Comparison of ENCODE assay signal across 8 cellular contexts in genomic region chr19:52600639-52601024, GRCh38. TPM values are rescaled to one million over a fixed set of nuclear protein-coding genes. Genes with fewer than 3 reads are reported as not detected.
DNase-seq lines count a peak whose midpoint lies in the region; ATAC-seq and TF ChIP-seq lines count a peak whose summit lies in the region.

No MANE protein-coding gene starts in this region.

- no peak overlapping the region for H2AFZ ChIP-seq in HCT116 (ENCODE audit: low read depth, low read length, poor library complexity, severe bottlenecking)

- 20 to 38% methylated on average over 5 to 15 of the region's 15 CpGs for WGBS in endodermal cell (ENCODE audit: insufficient coverage in 1 of 2, insufficient read length in 1 of 2), 2 experiments

- peaks cover 9 to 20% of the 10 kb centered on the region in 2 experiments; a peak in 2 of 4 replicates for H3K9me3 ChIP-seq in HCT116 (ENCODE audit: control insufficient read depth in 1 of 2, insufficient read depth in 1 of 2, low read depth in 1 of 2, low read length in 2 of 2)
- H3K9me3 ChIP-seq in SK-N-MC (ENCODE audit: low read depth, low read length) = 0 out of 2 replicates have a peak, but pooled peaks cover 4% of the 10 kb centered on the region
- peaks cover 38% of the 10 kb centered on the region for H3K9me3 ChIP-seq in endodermal cell (ENCODE audit: control insufficient read depth, low read length)

- H3K4me1 ChIP-seq in HCT116 (ENCODE audit: control insufficient read depth in 1 of 2, insufficient read depth in 2 of 2, low read length in 2 of 2) (peaks cover 0 to 16% of the 10 kb centered on the region in 2 experiments; a peak in 2 of 4 replicates), endodermal cell (ENCODE audit: control insufficient read depth, insufficient read depth, low read length) (peaks cover 4% of the 10 kb centered on the region)

- H3K36me3 ChIP-seq in HCT116 (ENCODE audit: control insufficient read depth in 1 of 2, insufficient read depth in 2 of 2, low read length in 2 of 2) (peaks cover 0 to 5% of the 10 kb centered on the region in 2 experiments; a peak in 1 of 4 replicates), SK-N-MC (ENCODE audit: insufficient read depth, low read length) (no peaks in the 10 kb centered on the region; the same call in 1 of the 2 replicates), endodermal cell (ENCODE audit: control insufficient read depth, insufficient read depth, low read length) (peaks cover 43% of the 10 kb centered on the region)

- no peak for DNase-seq in CD14-positive monocyte (ENCODE audit: low spot score)
- DNase-seq in HCT116 (ENCODE audit: low read depth, low spot score) = no peak
- DNase-seq in SK-N-MC (ENCODE audit: low read depth, low spot score) = no peak
- DNase-seq in endodermal cell = no peak
- no peak for DNase-seq in AG08395 (ENCODE audit: low spot score)
- DNase-seq in 8988T = no peak
- DNase-seq in dedifferentiated amniotic fluid mesenchymal stem cell (ENCODE audit: extremely low spot score) = no peak

- H4K20me1 ChIP-seq in HCT116 (ENCODE audit: insufficient read depth) = no peaks in the 10 kb centered on the region

- peak; percentile 35 for ATAC-seq in HCT116

- intact Hi-C loops in CD14-positive monocyte (cut with micrococcal nuclease) = loop anchor here (2.0 to 5.0 kb wide), 2 partner anchors 37 to 74 kb away; partner anchors contain the start of genes ZNF83 (in 2 of the 2) and ZNF808 (in 1 of the 2)
- intact Hi-C loops in HCT116 (cut with micrococcal nuclease) = no loop called here

- H3K79me2 ChIP-seq in HCT116 (ENCODE audit: insufficient read depth, low read length) = no peaks in the 10 kb centered on the region

- H3K4me3 ChIP-seq in HCT116 (replicated peaks in 1 of 2; ENCODE audit: low read depth in 1 of 2, low read length in 2 of 2) (peak overlapping the region; percentile 54 to 62), SK-N-MC (peak overlapping the region; percentile 83), endodermal cell (ENCODE audit: low read length) (peak overlapping the region; percentile 97)

- H3K36me3 Mint-ChIP-seq in CD14-positive monocyte (peaks cover 19 to 35% of the 10 kb centered on the region in 2 donors), endodermal cell (ENCODE audit: low read depth) (peaks cover 61% of the 10 kb centered on the region), nephron (ENCODE audit: low read depth) (peaks cover 61% of the 10 kb centered on the region)

- H3K27me3 ChIP-seq in HCT116 (ENCODE audit: insufficient read depth, low read length) (no peaks in the 10 kb centered on the region), endodermal cell (ENCODE audit: control insufficient read depth, insufficient read depth, low read length, poor library complexity, severe bottlenecking) (no peaks in the 10 kb centered on the region)

- no peak for TF ChIP-seq RAD21 in HCT116 (IDR thresholded peaks at IDR 0.05; ENCODE audit: low read depth)

- H3K27ac Mint-ChIP-seq in CD14-positive monocyte (peak overlapping the region in 3 of 7 donors; percentile 13 to 86 (median 80)), endodermal cell (peak overlapping the region; percentile 86), nephron (peak overlapping the region; percentile 12 to 88 (median 46))

- no TSS peak for BruUV-seq in HCT116 (replicated peaks; lab: Mats Ljungman, UMichigan)

- no peak for TF ChIP-seq CTCF in CD14-positive monocyte (IDR thresholded peaks at IDR 0.05)
- no peak for TF ChIP-seq CTCF in HCT116 (IDR thresholded peaks at IDR 0.05 in 2 of 3, conservative IDR thresholded peaks at IDR 0.05 in 1 of 3; ENCODE audit: borderline replicate concordance in 1 of 3, insufficient read depth in 1 of 3, low read depth in 2 of 3, low read length in 2 of 3)
- TF ChIP-seq CTCF in endodermal cell (conservative IDR thresholded peaks at IDR 0.05) = no peak
- no peak for TF ChIP-seq CTCF in nephron (IDR thresholded peaks at IDR 0.05; ENCODE audit: unreplicated experiment in 3 of 3)

- H3K9me3 Mint-ChIP-seq in CD14-positive monocyte = peaks cover 39 to 73% (median 67%) of the 10 kb centered on the region in 7 donors
- H3K9me3 Mint-ChIP-seq in endodermal cell = peaks cover 13% of the 10 kb centered on the region
- peaks cover 2% of the 10 kb centered on the region for H3K9me3 Mint-ChIP-seq in nephron

- POLR2A ChIA-PET in HCT116 (lab: Charles Lee) = no interaction called here

- CTCF ChIA-PET in HCT116 (lab: Charles Lee) = no interaction called here

- H3K4me3 Mint-ChIP-seq in CD14-positive monocyte (peak overlapping the region; percentile 92 to 93), endodermal cell (peak overlapping the region; percentile 80), nephron (peak overlapping the region; percentile 86 to 92 (median 87))

- peak overlapping the region; percentile 79 for H3K4me2 ChIP-seq in HCT116 (ENCODE audit: low read length)

- H3K27me3 Mint-ChIP-seq in CD14-positive monocyte (ENCODE audit: low read depth in 3 of 3) (peaks cover 0 to 2% (median 2%) of the 10 kb centered on the region in 3 donors), endodermal cell (ENCODE audit: insufficient read depth) (no peaks in the 10 kb centered on the region), nephron (ENCODE audit: low read depth) (no peaks in the 10 kb centered on the region)

- no peak overlapping the region for H3K27ac ChIP-seq in HCT116 (ENCODE audit: low read depth, low read length)
- H3K27ac ChIP-seq in SK-N-MC = no peak overlapping the region
- H3K27ac ChIP-seq in endodermal cell (ENCODE audit: low read depth, low read length) = peak overlapping the region; percentile 57

- RAD21 ChIA-PET in HCT116 (lab: Charles Lee; ENCODE audit: low non-redundant PET in 1 of 2, low total read pairs in 2 of 2, uncharacterized antibody in 2 of 2, unreplicated experiment in 2 of 2) = no interaction called here

- TF ChIP-seq POLR2A in HCT116 (IDR thresholded peaks at IDR 0.05; ENCODE audit: borderline replicate concordance, extremely low read depth, insufficient read depth, insufficient read length) = no peak

- H3K9me2 ChIP-seq in HCT116 (ENCODE audit: insufficient read depth) = no peaks in the 10 kb centered on the region

- peaks cover 27% of the 10 kb centered on the region for H3K4me1 Mint-ChIP-seq in CD14-positive monocyte
- H3K4me1 Mint-ChIP-seq in endodermal cell = peaks cover 34% of the 10 kb centered on the region
- H3K4me1 Mint-ChIP-seq in nephron = peaks cover 12% of the 10 kb centered on the region

- H3K9ac ChIP-seq in HCT116 (ENCODE audit: low read length) (no peak overlapping the region), SK-N-MC (ENCODE audit: insufficient read length) (no peak overlapping the region), endodermal cell (ENCODE audit: extremely low read depth, low read length, poor library complexity, severe bottlenecking) (peak overlapping the region; percentile 13)

TF ChIP-seq in HCT116, 20 proteins besides CTCF, POLR2A, EP300 and RAD21:
- TF ChIP-seq SP1 (IDR thresholded peaks at IDR 0.05; ENCODE audit: low read depth) (no peak), ZFX (IDR thresholded peaks at IDR 0.05) (no peak), ZBTB33 (IDR thresholded peaks at IDR 0.05; ENCODE audit: extremely low read depth, insufficient replicate concordance, low read length) (no peak), REST (IDR thresholded peaks at IDR 0.05; ENCODE audit: low read depth) (no peak), CEBPB (IDR thresholded peaks at IDR 0.05; ENCODE audit: low read depth) (no peak), JUND (IDR thresholded peaks at IDR 0.05) (no peak)

RNA-seq across cellular contexts. Expression of gene ZNF701, which starts 30.5 kb away (rescaled TPM):
- 1 to 10 TPM; 4.8 to 5.6 TPM for polyA plus RNA-seq in CD14-positive monocyte
- total RNA-seq in HCT116 (2021; ENCODE audit: unreplicated experiment) (9.0 TPM), endodermal cell (10 to 100 TPM; 42.0 to 45.3 TPM)
- polyA plus RNA-seq in HCT116 (2012) = 3.2 and 4.2 TPM in 2 replicates
- 9.3 TPM for polyA plus RNA-seq in endodermal cell (2013, experiment 1 of 2)
- 10.8 TPM for polyA plus RNA-seq in endodermal cell (2013, experiment 2 of 2)

RNA-seq across cellular contexts. Expression of gene ZNF83, which starts 37.5 kb away (rescaled TPM):
- 1 to 10 TPM; 2.4 to 7.2 TPM for polyA plus RNA-seq in CD14-positive monocyte
- total RNA-seq in HCT116 (2021; ENCODE audit: unreplicated experiment) (34.2 TPM), endodermal cell (10 to 100 TPM; 59.0 to 88.7 TPM)
- 19.0 and 21.6 TPM in 2 replicates for polyA plus RNA-seq in HCT116 (2012)
- 62.8 TPM for polyA plus RNA-seq in endodermal cell (2013, experiment 1 of 2)
- 60.8 TPM for polyA plus RNA-seq in endodermal cell (2013, experiment 2 of 2)
